ENCODE assay signal across 34 cellular contexts in genomic region chr9:96721303-96721702, GRCh38.
"Had no signal": no experiment of that assay in that cellular context is flagged by ENCODE, and none has a peak within 500 bp of the region (broad histone marks: within the 10 kb centered on the region; RNA-seq: fewer than 3 reads in every experiment).

No MANE protein-coding gene starts in this region.

- H3K27ac ChIP-seq: adrenal gland, body of pancreas, brain microvascular endothelial cell, breast epithelium, colonic mucosa, WERI-Rb-1 had no signal

- ATAC-seq: activated CD4-positive, alpha-beta T cell treated with anti-CD3 and anti-CD28 coated beads for 36 hours; activated CD4-positive, CD25-positive, alpha-beta regulatory T cell treated with anti-CD3 and anti-CD28 coated beads, Interleukin-2, amount 50 U/mL, for 24 hours; activated CD8-positive, alpha-beta memory T cell treated with anti-CD3 and anti-CD28 coated beads, Interleukin-2, amount 10 ng/mL, durations not matched to agents 7 days and 5 days; activated CD8-positive, alpha-beta T cell treated with anti-CD3 and anti-CD28 coated beads, Interleukin-2, amount 10 ng/mL, durations not matched to agents 7 days and 5 days; activated naive CD4-positive, alpha-beta T cell treated with anti-CD3 and anti-CD28 coated beads, Interleukin-2, amount 50 U/mL, for 72 hours; activated T-helper 17 cell treated with anti-CD3 and anti-CD28 coated beads, Interleukin-2, amount 50 U/mL, for 72 hours; body of pancreas; WTC11 had no signal

- DNase-seq: activated CD4-positive, alpha-beta memory T cell treated with anti-CD3 and anti-CD28 coated beads, Interleukin-2, amount 10 ng/mL, durations not matched to agents 7 days and 5 days; activated CD4-positive, alpha-beta T cell treated with anti-CD3 and anti-CD28 coated beads for 1 hour; activated CD4-positive, alpha-beta T cell treated with anti-CD3 and anti-CD28 coated beads for 36 hours; activated CD4-positive, alpha-beta T cell treated with anti-CD3 and anti-CD28 coated beads for 48 hours; activated CD4-positive, alpha-beta T cell treated with anti-CD3 and anti-CD28 coated beads, Interleukin-2, amount 10 ng/mL, durations not matched to agents 7 days and 5 days; activated CD4-positive, alpha-beta T cell treated with anti-CD3 and anti-CD28 coated beads, Interleukin-2, amount 50 U/mL, for 48 hours; activated CD4-positive, CD25-positive, alpha-beta regulatory T cell; activated CD8-positive, alpha-beta memory T cell treated with anti-CD3 and anti-CD28 coated beads for 24 hours; activated CD8-positive, alpha-beta memory T cell treated with anti-CD3 and anti-CD28 coated beads, Interleukin-2, amount 10 ng/mL, durations not matched to agents 7 days and 5 days; activated CD8-positive, alpha-beta memory T cell treated with anti-CD3 and anti-CD28 coated beads, Interleukin-2, amount 50 U/mL, for 48 hours; activated CD8-positive, alpha-beta T cell treated with anti-CD3 and anti-CD28 coated beads, Interleukin-2, amount 10 ng/mL, durations not matched to agents 7 days and 5 days; activated effector memory CD4-positive, alpha-beta T cell treated with anti-CD3 and anti-CD28 coated beads, Interleukin-2, amount 50 U/mL, for 16 hours; activated gamma-delta T cell treated with Interleukin-2 at 50 U/mL for 16 hours; activated naive CD4-positive, alpha-beta T cell; activated naive CD4-positive, alpha-beta T cell treated with anti-CD3 and anti-CD28 coated beads for 36 hours; activated naive CD4-positive, alpha-beta T cell treated with anti-CD3 and anti-CD28 coated beads, Interleukin-2, amount 50 U/mL, for 16 hours; activated naive CD8-positive, alpha-beta T cell treated with anti-CD3 and anti-CD28 coated beads for 36 hours; activated T-cell treated with anti-CD3 and anti-CD28 coated beads, Interleukin-2, amount 50 U/mL, for 24 hours; activated T-cell treated with anti-CD3 and anti-CD28 coated beads, Interleukin-2, amount 50 U/mL, for 48 hours; adrenal gland; amniotic stem cell; aorta; body of pancreas; brain microvascular endothelial cell; cerebellar nuclear complex; colonic mucosa; T-helper 2 cell; T-helper 9 cell; WERI-Rb-1 had no signal
